Comparison of ENCODE assay signal across 14 cellular contexts in genomic region chr2:46270384-46270783, GRCh38. TPM values are rescaled to one million over a fixed set of nuclear protein-coding genes. Genes with fewer than 3 reads are reported as not detected.
A peak's percentile ranks its signal among the peaks of the same experiment; 100 is the strongest.
DNase-seq lines count a peak whose midpoint lies in the region; ATAC-seq and TF ChIP-seq lines count a peak whose summit lies in the region.
"Had no signal": no experiment of that assay in that cellular context is flagged by ENCODE, and none has a peak within 500 bp of the region (broad histone marks: within the 10 kb centered on the region; RNA-seq: fewer than 3 reads in every experiment).

No MANE protein-coding gene starts in this region.

- H3K27ac ChIP-seq in ACC112 (ENCODE audit: low read depth, low read length) (peak overlapping the region; percentile 43), H9 (ENCODE audit: insufficient read length, low read depth, low read length) (no peak overlapping the region), WERI-Rb-1 (no peak overlapping the region)

- H3K4me3 ChIP-seq in ACC112 (ENCODE audit: low read depth, low read length) (no peak overlapping the region), WERI-Rb-1 (ENCODE audit: low read depth, low read length) (no peak overlapping the region)
- H3K4me3 ChIP-seq: mucosa of descending colon had no signal

- H3K79me2 ChIP-seq in ACC112 (ENCODE audit: control insufficient read depth, insufficient read depth, low read length, unreplicated experiment), result no peaks in the 10 kb centered on the region
- no peaks in the 10 kb centered on the region for H3K79me2 ChIP-seq in H9 (ENCODE audit: insufficient read depth, low read length)

- no peak overlapping the region for H3T11ph ChIP-seq in H9 (ENCODE audit: low read length)

- intact Hi-C loops in activated CD8-positive, alpha-beta T cell treated with anti-CD3 and anti-CD28 coated beads for 36 hours (cut with micrococcal nuclease), result no loop called here

- no peaks in the 10 kb centered on the region for H4K20me1 ChIP-seq in H9 (ENCODE audit: control insufficient read depth, insufficient read depth, insufficient read length)

- H2BK15ac ChIP-seq in H9 (ENCODE audit: low read depth, low read length), result no peak overlapping the region

- H2AFZ ChIP-seq in ACC112 (ENCODE audit: low read length, unreplicated experiment), result peak overlapping the region; percentile 27
- H2AFZ ChIP-seq in H9 (ENCODE audit: low read length), result no peak overlapping the region

- no peak overlapping the region for H3K23ac ChIP-seq in H9 (ENCODE audit: insufficient read length, low read depth, low read length)

- H4K91ac ChIP-seq in H9 (ENCODE audit: insufficient read length, low read depth, low read length), result no peak overlapping the region

- H3K4me3 Mint-ChIP-seq in activated CD8-positive, alpha-beta T cell treated with anti-CD3 and anti-CD28 coated beads for 36 hours, result no peak overlapping the region
- no peak overlapping the region for H3K4me3 Mint-ChIP-seq in H9
- H3K4me3 Mint-ChIP-seq: activated naive CD8-positive, alpha-beta T cell had no signal

- no peak overlapping the region for H2BK20ac ChIP-seq in H9 (ENCODE audit: low read depth, low read length, poor library complexity, severe bottlenecking)

- POLR2A ChIA-PET in activated CD8-positive, alpha-beta T cell treated with anti-CD3 and anti-CD28 coated beads for 36 hours (lab: Charles Lee), result interaction anchor here (1.2 kb wide), 1 partner anchor 8 kb away, joined by 3 read pairs; no protein-coding TSS in a partner anchor

- H3K27me3 Mint-ChIP-seq in activated CD8-positive, alpha-beta T cell treated with anti-CD3 and anti-CD28 coated beads for 36 hours, result no peaks in the 10 kb centered on the region
- H3K27me3 Mint-ChIP-seq in H9 (ENCODE audit: low read depth), result no peaks in the 10 kb centered on the region; the same call in 1 of the 2 replicates
- H3K27me3 Mint-ChIP-seq: activated naive CD8-positive, alpha-beta T cell had no signal

- H2BK5ac ChIP-seq in H9 (ENCODE audit: insufficient read length, low read length), result no peak overlapping the region

- no peaks in the 10 kb centered on the region for H3K9me3 ChIP-seq in H9 (ENCODE audit: control insufficient read depth, low read depth, low read length)
- no peaks in the 10 kb centered on the region for H3K9me3 ChIP-seq in WERI-Rb-1 (ENCODE audit: severe bottlenecking)
- H3K9me3 ChIP-seq: mucosa of descending colon had no signal

- H2BK12ac ChIP-seq in H9 (ENCODE audit: insufficient read length, low read depth, low read length), result no peak overlapping the region

- no peak overlapping the region for H2BK120ac ChIP-seq in H9 (ENCODE audit: low read depth, low read length, poor library complexity, severe bottlenecking)

- H3K27me3 ChIP-seq in ACC112 (ENCODE audit: insufficient read depth, low read length), result no peaks in the 10 kb centered on the region
- H3K27me3 ChIP-seq in H9 (ENCODE audit: insufficient read depth, low read length), result no peaks in the 10 kb centered on the region
- H3K27me3 ChIP-seq in WERI-Rb-1 (ENCODE audit: insufficient read depth, low read depth, severe bottlenecking), result no peaks in the 10 kb centered on the region

- no peak overlapping the region for H2AK5ac ChIP-seq in H9 (ENCODE audit: insufficient read length, low read length)

- H3K4me1 ChIP-seq in ACC112 (ENCODE audit: control insufficient read depth, insufficient read depth, low read length, unreplicated experiment) (peaks cover 32% of the 10 kb centered on the region), H9 (ENCODE audit: insufficient read depth, low read length) (no peaks in the 10 kb centered on the region; the same call in 1 of the 2 replicates)

- no peak for TF ChIP-seq CTCF in activated CD8-positive, alpha-beta T cell treated with anti-CD3 and anti-CD28 coated beads for 36 hours (IDR thresholded peaks at IDR 0.05)
- TF ChIP-seq CTCF in H9 (conservative IDR thresholded peaks at IDR 0.05) (no peak), WERI-Rb-1 (IDR thresholded peaks at IDR 0.05; ENCODE audit: low read depth, low read length) (no peak)

- H3K18ac ChIP-seq in H9 (ENCODE audit: insufficient read length, low read depth, low read length), result no peak overlapping the region

- no peak overlapping the region for H3K4me2 ChIP-seq in H9 (ENCODE audit: insufficient read depth, insufficient read length, low read length)

- ATAC-seq in activated CD8-positive, alpha-beta T cell treated with anti-CD3 and anti-CD28 coated beads for 36 hours, result peak; percentile 66
- no peak for ATAC-seq in GM19455 (IDR thresholded peaks at IDR 0.05; ENCODE audit: unreplicated experiment)
- ATAC-seq: mucosa of descending colon had no signal

- no peak overlapping the region for H3K4ac ChIP-seq in H9 (ENCODE audit: low read depth, low read length)

- no peak overlapping the region for H3K56ac ChIP-seq in H9 (ENCODE audit: insufficient read length, low read depth, low read length)

- no peak overlapping the region for H3K14ac ChIP-seq in H9 (ENCODE audit: insufficient read depth, low read length)

- H3K27ac Mint-ChIP-seq in activated CD8-positive, alpha-beta T cell treated with anti-CD3 and anti-CD28 coated beads for 36 hours, result peak overlapping the region; percentile 60
- no peak overlapping the region; a peak in 1 of 7 replicates for H3K27ac Mint-ChIP-seq in H9
- H3K27ac Mint-ChIP-seq: activated naive CD8-positive, alpha-beta T cell had no signal

- peak; percentile 32 for DNase-seq in H4 (ENCODE audit: low spot score)
- DNase-seq in activated CD8-positive, alpha-beta T cell treated with anti-CD3 and anti-CD28 coated beads for 36 hours, result no peak
- DNase-seq in glomerular visceral epithelial cell (ENCODE audit: extremely low spot score), result peak; percentile 23
- DNase-seq in nucleus accumbens (lab: John Stamatoyannopoulos, UW), result no peak
- no peak for DNase-seq in H9
- no peak for DNase-seq in WERI-Rb-1
- DNase-seq: activated CD4-positive, alpha-beta T cell treated with anti-CD3 and anti-CD28 coated beads, Interleukin-2, amount 50 U/mL, for 4 hours; C1 segment of cervical spinal cord; H7; mucosa of descending colon; NCI-H2171 treated with DMSO at 0.1 percent for 48 hours had no signal

- no CpG with 5 or more reads among the region's 2 CpGs for WGBS in H9 (ENCODE audit: extremely low coverage, insufficient read length, low lambda C conversion rate)

- CTCF ChIA-PET in activated CD8-positive, alpha-beta T cell treated with anti-CD3 and anti-CD28 coated beads for 36 hours (lab: Charles Lee), result interaction anchor here (1.0 kb wide), 1 partner anchor 90 kb away, joined by 3 read pairs; no protein-coding TSS in a partner anchor

- no peak overlapping the region for H4K8ac ChIP-seq in H9 (replicated peaks; ENCODE audit: insufficient read length, low read depth, low read length)

- H3K36me3 ChIP-seq in ACC112 (ENCODE audit: insufficient read depth, low read length) (no peaks in the 10 kb centered on the region), WERI-Rb-1 (no peaks in the 10 kb centered on the region)

- H3K36me3 Mint-ChIP-seq in activated CD8-positive, alpha-beta T cell treated with anti-CD3 and anti-CD28 coated beads for 36 hours (ENCODE audit: low read depth), result no peaks in the 10 kb centered on the region
- H3K36me3 Mint-ChIP-seq in H9 (ENCODE audit: insufficient read depth in 1 of 3, low read depth in 3 of 3), result no peaks in the 10 kb centered on the region
- H3K36me3 Mint-ChIP-seq: activated naive CD8-positive, alpha-beta T cell had no signal

- no peaks in the 10 kb centered on the region for H3K9me3 Mint-ChIP-seq in activated CD8-positive, alpha-beta T cell treated with anti-CD3 and anti-CD28 coated beads for 36 hours
- H3K9me3 Mint-ChIP-seq in H9, result no peaks in the 10 kb centered on the region

- H4K5ac ChIP-seq in H9 (ENCODE audit: insufficient read length, low read depth, low read length), result no peak overlapping the region

- peaks cover 16% of the 10 kb centered on the region for H3K4me1 Mint-ChIP-seq in activated CD8-positive, alpha-beta T cell treated with anti-CD3 and anti-CD28 coated beads for 36 hours (ENCODE audit: low read depth)
- peaks cover 26 to 27% of the 10 kb centered on the region in 2 experiments for H3K4me1 Mint-ChIP-seq in H9

- H3K23me2 ChIP-seq in H9 (ENCODE audit: insufficient read length, low read depth, low read length, poor library complexity, severe bottlenecking), result no peaks in the 10 kb centered on the region

- H3K79me1 ChIP-seq in H9 (ENCODE audit: insufficient read depth, low read depth, low read length, poor library complexity, severe bottlenecking), result no peaks in the 10 kb centered on the region

- H3K9ac ChIP-seq in H9 (ENCODE audit: extremely low read depth, insufficient read length, low read length), result no peak overlapping the region

RNA-seq across cellular contexts. Expression of gene EPAS1, which starts 26.8 kb away (rescaled TPM):
- 30.5 and 31.6 TPM in 2 replicates for total RNA-seq in H4 (2014; rRNA removed; shearing (Covaris generic))
- total RNA-seq in activated CD8-positive, alpha-beta T cell treated with anti-CD3 and anti-CD28 coated beads for 36 hours, result 10 to 100 TPM in 1 of 2 experiments, 1 to 10 TPM in 1; 8.3 to 12.2 TPM
- 1.1 and 1.4 TPM in 2 replicates for total RNA-seq in H9 (2021)

Comparison
In these comparisons a context has a peak if more than half of its experiments do, and no peak if none do; other contexts are left out.
1. DNase-seq: peak in H4 (single experiment) and glomerular visceral epithelial cell (single experiment); none in activated CD8-positive, alpha-beta T cell treated with anti-CD3 and anti-CD28 coated beads for 36 hours (single experiment), nucleus accumbens (0 of 56), H9 (single experiment) and WERI-Rb-1 (single experiment).